1 cellular context compared by ENCODE assay signal in genomic region chr5:80704221-80704620, GRCh38.
TF ChIP-seq lines count a peak whose summit lies in the region.

No MANE protein-coding gene starts in this region.

TF ChIP-seq in WTC11, 78 proteins besides CTCF, POLR2A, EP300 and RAD21 (continued from another document):
- TF ChIP-seq MAX (CRISPR knock-in tag; IDR thresholded peaks at IDR 0.05) (no peak), JAZF1 (CRISPR knock-in tag; IDR thresholded peaks at IDR 0.05) (no peak), ZNF219 (CRISPR knock-in tag; IDR thresholded peaks at IDR 0.05; ENCODE audit: borderline replicate concordance) (no peak), ERG (CRISPR knock-in tag; IDR thresholded peaks at IDR 0.05) (no peak), RORB (CRISPR knock-in tag; IDR thresholded peaks at IDR 0.05) (no peak)
